In genomic region chr6:129252377-129253071, GRCh38 we compare ENCODE assay signal across 1 cellular context.
TF ChIP-seq lines count a peak whose summit lies in the region.

No MANE protein-coding gene starts in this region.

TF ChIP-seq in HCT116, 20 proteins besides CTCF, POLR2A, EP300 and RAD21 (continued from another document):
- TF ChIP-seq, protein P1, sequence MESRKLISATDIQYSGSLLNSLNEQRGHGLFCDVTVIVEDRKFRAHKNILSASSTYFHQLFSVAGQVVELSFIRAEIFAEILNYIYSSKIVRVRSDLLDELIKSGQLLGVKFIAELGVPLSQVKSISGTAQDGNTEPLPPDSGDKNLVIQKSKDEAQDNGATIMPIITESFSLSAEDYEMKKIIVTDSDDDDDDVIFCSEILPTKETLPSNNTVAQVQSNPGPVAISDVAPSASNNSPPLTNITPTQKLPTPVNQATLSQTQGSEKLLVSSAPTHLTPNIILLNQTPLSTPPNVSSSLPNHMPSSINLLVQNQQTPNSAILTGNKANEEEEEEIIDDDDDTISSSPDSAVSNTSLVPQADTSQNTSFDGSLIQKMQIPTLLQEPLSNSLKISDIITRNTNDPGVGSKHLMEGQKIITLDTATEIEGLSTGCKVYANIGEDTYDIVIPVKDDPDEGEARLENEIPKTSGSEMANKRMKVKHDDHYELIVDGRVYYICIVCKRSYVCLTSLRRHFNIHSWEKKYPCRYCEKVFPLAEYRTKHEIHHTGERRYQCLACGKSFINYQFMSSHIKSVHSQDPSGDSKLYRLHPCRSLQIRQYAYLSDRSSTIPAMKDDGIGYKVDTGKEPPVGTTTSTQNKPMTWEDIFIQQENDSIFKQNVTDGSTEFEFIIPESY (IDR thresholded peaks at IDR 0.05; ENCODE audit: extremely low read depth, insufficient replicate concordance, low read length): no peak
